In the genomic region with DNA sequence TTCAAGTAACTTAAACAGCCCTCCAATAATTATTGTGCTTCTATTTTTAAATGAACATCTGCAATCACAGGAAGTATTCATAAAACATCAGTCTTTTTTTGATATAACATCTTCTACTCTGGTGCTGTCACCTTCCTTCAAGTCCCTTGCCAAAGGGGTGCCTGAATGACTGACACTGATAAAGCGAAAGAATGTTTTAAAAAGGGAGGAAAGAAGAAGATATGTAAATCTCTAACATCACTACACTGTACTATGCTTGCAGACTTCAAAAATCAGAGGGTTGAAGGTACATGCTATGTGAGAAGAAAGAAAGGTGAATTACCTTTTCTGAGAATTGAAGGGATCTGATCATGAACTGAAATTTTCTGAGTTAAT, we compare ENCODE assay signal across 27 cellular contexts.
"Had no signal": no experiment of that assay in that cellular context is flagged by ENCODE, and none has a peak within 500 bp of the region (broad histone marks: within the 10 kb centered on the region; RNA-seq: fewer than 3 reads in every experiment).

No MANE protein-coding gene starts in this region.

- H3K4me3 Mint-ChIP-seq: naive thymus-derived CD4-positive, alpha-beta T cell; natural killer cell treated with Interleukin-12 subunit alpha and Interleukin-12 subunit beta and Interleukin-15 and Interleukin-18, amount 100 ng/mL, for 72 hours; neural crest cell; stimulated activated memory B cell treated with anti-CD40 and anti-IgM and Interleukin-4, amounts not matched to agents 10 μg/mL and 1 μg/mL and 100 μg/mL, for 72 hours had no signal

- H3K4me3 ChIP-seq: left ventricle myocardium inferior, lung, mucosa of descending colon, ovary, right atrium auricular region, right lobe of liver, smooth muscle cell, stomach, testis, thyroid gland, transverse colon, upper lobe of left lung, vagina had no signal

- H3K9me3 Mint-ChIP-seq: naive thymus-derived CD4-positive, alpha-beta T cell; stimulated activated memory B cell treated with anti-CD40 and anti-IgM and Interleukin-4, amounts not matched to agents 10 μg/mL and 1 μg/mL and 100 μg/mL, for 72 hours had no signal

- H3K9me3 ChIP-seq: mucosa of descending colon, neutrophil, ovary, right atrium auricular region, right lobe of liver, stomach, testis, thyroid gland, transverse colon, upper lobe of left lung, vagina had no signal

- H3K27ac Mint-ChIP-seq: naive thymus-derived CD4-positive, alpha-beta T cell; natural killer cell treated with Interleukin-12 subunit alpha and Interleukin-12 subunit beta and Interleukin-15 and Interleukin-18, amount 100 ng/mL, for 72 hours; progenitor cell of endocrine pancreas; stimulated activated memory B cell treated with anti-CD40 and anti-IgM and Interleukin-4, amounts not matched to agents 10 μg/mL and 1 μg/mL and 100 μg/mL, for 72 hours had no signal

- H3K36me3 ChIP-seq: left ventricle myocardium inferior, neutrophil, ovary, right atrium auricular region, right lobe of liver, stomach, thyroid gland, transverse colon, upper lobe of left lung, vagina had no signal

- H3K27me3 ChIP-seq: neutrophil, ovary, right atrium auricular region, right lobe of liver, stomach, testis, thyroid gland, transverse colon, upper lobe of left lung, vagina had no signal

- H3K27ac ChIP-seq: left ventricle myocardium inferior, neutrophil, ovary, right atrium auricular region, right lobe of liver, stomach, testis, thyroid gland, transverse colon, upper lobe of left lung, vagina had no signal

- H3K4me1 Mint-ChIP-seq: naive thymus-derived CD4-positive, alpha-beta T cell; neural crest cell; stimulated activated memory B cell treated with anti-CD40 and anti-IgM and Interleukin-4, amounts not matched to agents 10 μg/mL and 1 μg/mL and 100 μg/mL, for 72 hours had no signal

- ATAC-seq: mucosa of descending colon; naive thymus-derived CD4-positive, alpha-beta T cell; natural killer cell treated with Interleukin-12 subunit alpha and Interleukin-12 subunit beta and Interleukin-15 and Interleukin-18, amount 100 ng/mL, for 72 hours; right lobe of liver; stimulated activated memory B cell treated with anti-CD40 and anti-IgM and Interleukin-4, amounts not matched to agents 10 μg/mL and 1 μg/mL and 100 μg/mL, for 72 hours had no signal

- H3K4me1 ChIP-seq: left ventricle myocardium inferior, right atrium auricular region, right lobe of liver, stomach, testis, thyroid gland, transverse colon, upper lobe of left lung, vagina had no signal

- H3K27me3 Mint-ChIP-seq: progenitor cell of endocrine pancreas had no signal

- H3K4me2 ChIP-seq: smooth muscle cell had no signal

- DNase-seq: islet precursor cell; left ventricle myocardium inferior; midbrain; mucosa of descending colon; naive thymus-derived CD4-positive, alpha-beta T cell; occipital lobe; ovary; right lobe of liver; stimulated activated CD4-positive, alpha-beta T cell treated with anti-CD3 and anti-CD28 coated beads, Interleukin-1b, Interleukin-23, amount 100 ng/mL, for 48 hours; stimulated activated CD4-positive, alpha-beta T cell treated with anti-CD3 and anti-CD28 coated beads, Interleukin-2, amount 100 ng/mL, for 48 hours; stimulated activated CD4-positive, alpha-beta T cell treated with anti-CD3 and anti-CD28 coated beads, Interleukin-4, amount 100 ng/mL, for 4 hours; stimulated activated CD8-positive, alpha-beta memory T cell treated with anti-CD3 and anti-CD28 coated beads, Interleukin-4, amount 100 ng/mL, for 48 hours; stimulated activated naive CD4-positive, alpha-beta T cell treated with Interleukin-2 at 50 U/mL for 16 hours; stomach; testis; thyroid gland; transverse colon; upper lobe of left lung had no signal

- H3K36me3 Mint-ChIP-seq: naive thymus-derived CD4-positive, alpha-beta T cell; natural killer cell treated with Interleukin-12 subunit alpha and Interleukin-12 subunit beta and Interleukin-15 and Interleukin-18, amount 100 ng/mL, for 72 hours; stimulated activated memory B cell treated with anti-CD40 and anti-IgM and Interleukin-4, amounts not matched to agents 10 μg/mL and 1 μg/mL and 100 μg/mL, for 72 hours had no signal
